Comparison of ENCODE assay signal across 9 cellular contexts in the genomic region with DNA sequence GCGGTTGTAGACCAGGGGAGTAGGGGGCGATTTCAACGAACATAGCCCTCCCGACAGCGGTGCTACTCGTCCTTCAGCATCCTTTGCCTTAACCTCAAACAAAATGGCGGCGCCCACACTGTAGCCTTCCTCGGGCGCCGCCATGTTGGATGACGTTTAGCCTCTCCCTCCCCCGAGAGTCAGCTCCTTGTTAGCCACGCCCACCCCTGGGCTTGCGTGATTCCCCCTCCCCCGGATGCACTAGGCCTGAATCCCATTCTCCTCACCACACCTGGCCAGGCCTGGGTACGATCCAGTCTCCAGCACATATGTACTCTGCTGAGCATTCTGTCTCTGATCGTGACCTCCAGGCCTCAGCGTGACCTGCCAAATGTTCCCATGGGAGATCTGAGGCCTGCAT. TPM values are rescaled to one million over a fixed set of nuclear protein-coding genes. Genes with fewer than 3 reads are reported as not detected.
DNase-seq lines count a peak whose midpoint lies in the region; ATAC-seq and TF ChIP-seq lines count a peak whose summit lies in the region.
"Had no signal": no experiment of that assay in that cellular context is flagged by ENCODE, and none has a peak within 500 bp of the region (broad histone marks: within the 10 kb centered on the region; RNA-seq: fewer than 3 reads in every experiment).

No MANE protein-coding gene starts in this region.

- H3K9me3 ChIP-seq in lower lobe of right lung = no peaks in the 10 kb centered on the region

- H3K4me1 ChIP-seq in lower lobe of right lung = no peaks in the 10 kb centered on the region

- POLR2A ChIA-PET in activated CD4-positive, alpha-beta T cell treated with anti-CD3 and anti-CD28 coated beads, Interleukin-2, amount 10 ng/mL, durations not matched to agents 7 days and 5 days (lab: Charles Lee) = no interaction called here

- H3K36me3 Mint-ChIP-seq in endothelial cell (ENCODE audit: low read depth, unreplicated experiment) = no peaks in the 10 kb centered on the region
- no peaks in the 10 kb centered on the region for H3K36me3 Mint-ChIP-seq in activated CD4-positive, alpha-beta T cell treated with anti-CD3 and anti-CD28 coated beads, Interleukin-2, amount 10 ng/mL, durations not matched to agents 7 days and 5 days (ENCODE audit: low read depth)

- peak in 1 of 2 donors; percentile 89 for ATAC-seq in lower lobe of right lung
- ATAC-seq in HG02852 (IDR thresholded peaks at IDR 0.05; ENCODE audit: unreplicated experiment) = no peak

- no peak overlapping the region for H3K4me3 Mint-ChIP-seq in endothelial cell (ENCODE audit: unreplicated experiment)
- H3K4me3 Mint-ChIP-seq in activated CD4-positive, alpha-beta T cell treated with anti-CD3 and anti-CD28 coated beads, Interleukin-2, amount 10 ng/mL, durations not matched to agents 7 days and 5 days = no peak overlapping the region

- no peaks in the 10 kb centered on the region for H3K36me3 ChIP-seq in lower lobe of right lung

- H3K27ac Mint-ChIP-seq in endothelial cell (ENCODE audit: unreplicated experiment) = peak overlapping the region; percentile 93
- no peak overlapping the region for H3K27ac Mint-ChIP-seq in activated CD4-positive, alpha-beta T cell treated with anti-CD3 and anti-CD28 coated beads, Interleukin-2, amount 10 ng/mL, durations not matched to agents 7 days and 5 days

- H3K4me3 ChIP-seq in lower lobe of right lung = no peak overlapping the region
- H3K4me3 ChIP-seq: skin epidermis had no signal

- H3K4me1 Mint-ChIP-seq in endothelial cell (ENCODE audit: unreplicated experiment) = peaks cover 3% of the 10 kb centered on the region
- no peaks in the 10 kb centered on the region for H3K4me1 Mint-ChIP-seq in activated CD4-positive, alpha-beta T cell treated with anti-CD3 and anti-CD28 coated beads, Interleukin-2, amount 10 ng/mL, durations not matched to agents 7 days and 5 days

- peak; percentile 93 for DNase-seq in NCI-H2227 treated with DMSO at 0.1 percent for 48 hours (lab: John Stamatoyannopoulos, UW)
- peak; percentile 61 for DNase-seq in endothelial cell (ENCODE audit: low spot score)
- DNase-seq in lower lobe of right lung = peak; percentile 46
- DNase-seq in superior temporal gyrus (ENCODE audit: extremely low spot score) = peak; percentile 50
- no peak for DNase-seq in activated CD4-positive, alpha-beta T cell treated with anti-CD3 and anti-CD28 coated beads, Interleukin-2, amount 10 ng/mL, durations not matched to agents 7 days and 5 days
- DNase-seq in stimulated activated CD4-positive, alpha-beta T cell treated with anti-CD3 and anti-CD28 coated beads, Interleukin-4, amount 100 ng/mL, for 4 hours = no peak
- DNase-seq: cortex of kidney had no signal

- H3K27ac ChIP-seq in lower lobe of right lung = no peak overlapping the region
- H3K27ac ChIP-seq: skin epidermis had no signal

- intact Hi-C loops in lower lobe of right lung (cut with DNase I) = no loop called here

- TF ChIP-seq CTCF in endothelial cell (IDR thresholded peaks at IDR 0.05; ENCODE audit: unreplicated experiment) = no peak
- TF ChIP-seq CTCF in lower lobe of right lung (IDR thresholded peaks at IDR 0.05) = no peak

- CTCF ChIA-PET in activated CD4-positive, alpha-beta T cell treated with anti-CD3 and anti-CD28 coated beads, Interleukin-2, amount 10 ng/mL, durations not matched to agents 7 days and 5 days (lab: Charles Lee) = interaction anchor here (1.9 kb wide), 1 partner anchor 9 kb away, joined by 8 read pairs; no protein-coding TSS in a partner anchor

- H3K27me3 ChIP-seq in lower lobe of right lung (ENCODE audit: low read depth) = no peaks in the 10 kb centered on the region

- no peaks in the 10 kb centered on the region for H3K9me3 Mint-ChIP-seq in endothelial cell (ENCODE audit: unreplicated experiment)
- H3K9me3 Mint-ChIP-seq in activated CD4-positive, alpha-beta T cell treated with anti-CD3 and anti-CD28 coated beads, Interleukin-2, amount 10 ng/mL, durations not matched to agents 7 days and 5 days = no peaks in the 10 kb centered on the region

- H3K27me3 Mint-ChIP-seq in endothelial cell (ENCODE audit: unreplicated experiment) = no peaks in the 10 kb centered on the region
- no peaks in the 10 kb centered on the region for H3K27me3 Mint-ChIP-seq in activated CD4-positive, alpha-beta T cell treated with anti-CD3 and anti-CD28 coated beads, Interleukin-2, amount 10 ng/mL, durations not matched to agents 7 days and 5 days

RNA-seq across cellular contexts. Expression of a gene that starts 49.0 kb away (rescaled TPM):
- 0.67 TPM for total RNA-seq in endothelial cell (ENCODE audit: unreplicated experiment)
- total RNA-seq in lower lobe of right lung = 0.21 TPM
- total RNA-seq in activated CD4-positive, alpha-beta T cell treated with anti-CD3 and anti-CD28 coated beads, Interleukin-2, amount 10 ng/mL, durations not matched to agents 7 days and 5 days = under 1 TPM; 0.40 to 0.42 TPM

Comparison
In these comparisons a context has a peak if more than half of its experiments do, and no peak if none do; other contexts are left out.
1. DNase-seq: peak in NCI-H2227 treated with DMSO at 0.1 percent for 48 hours (single experiment), endothelial cell (single experiment), lower lobe of right lung (single experiment) and superior temporal gyrus (single experiment); none in activated CD4-positive, alpha-beta T cell treated with anti-CD3 and anti-CD28 coated beads, Interleukin-2, amount 10 ng/mL, durations not matched to agents 7 days and 5 days (single experiment) and stimulated activated CD4-positive, alpha-beta T cell treated with anti-CD3 and anti-CD28 coated beads, Interleukin-4, amount 100 ng/mL, for 4 hours (0 of 2).